20 cellular contexts compared by ENCODE assay signal in genomic region chr13:109729031-109729870, GRCh38. TPM values are rescaled to one million over a fixed set of nuclear protein-coding genes. Genes with fewer than 3 reads are reported as not detected.
DNase-seq lines count a peak whose midpoint lies in the region; ATAC-seq, FAIRE-seq and TF ChIP-seq lines count a peak whose summit lies in the region.
"Had no signal": no experiment of that assay in that cellular context is flagged by ENCODE, and none has a peak within 500 bp of the region (broad histone marks: within the 10 kb centered on the region; RNA-seq: fewer than 3 reads in every experiment).

No MANE protein-coding gene starts in this region.

- H4K8ac ChIP-seq in H9 (replicated peaks; ENCODE audit: insufficient read length, low read depth, low read length) = no peak overlapping the region

- intact Hi-C loops in aorta (cut with DNase I) = no loop called here

- no peak overlapping the region for H2BK120ac ChIP-seq in H9 (ENCODE audit: low read depth, low read length, poor library complexity, severe bottlenecking)

- in situ Hi-C loops in G401 (cut with HindIII; ENCODE audit: low sequenced_read_pairs) = no loop called here

- no peak overlapping the region for H2BK5ac ChIP-seq in H9 (ENCODE audit: insufficient read length, low read length)

- peak overlapping the region; percentile 27 for H3K18ac ChIP-seq in H9 (ENCODE audit: insufficient read length, low read depth, low read length)

- no peak overlapping the region for H3K23ac ChIP-seq in H9 (ENCODE audit: insufficient read length, low read depth, low read length)

- H3K9ac ChIP-seq in H9 (ENCODE audit: extremely low read depth, insufficient read length, low read length) = no peak overlapping the region
- H3K9ac ChIP-seq in astrocyte (ENCODE audit: low read length) = peak overlapping the region; percentile 35

- no peak overlapping the region for H3K4ac ChIP-seq in H9 (ENCODE audit: low read depth, low read length)

- H3K36me3 Mint-ChIP-seq in H9 (ENCODE audit: insufficient read depth in 1 of 3, low read depth in 3 of 3) (no peaks in the 10 kb centered on the region; a peak in 1 of 7 replicates), astrocyte (ENCODE audit: low read depth, unreplicated experiment) (no peaks in the 10 kb centered on the region)
- H3K36me3 Mint-ChIP-seq: CD14-positive monocyte had no signal

- peak overlapping the region; percentile 81 for H2AFZ ChIP-seq in H9 (ENCODE audit: low read length)
- H2AFZ ChIP-seq in astrocyte (ENCODE audit: low read depth, low read length) = peak overlapping the region; percentile 62

- H3K14ac ChIP-seq in H9 (ENCODE audit: insufficient read depth, low read length) = no peak overlapping the region; the same call in 1 of the 2 replicates

- peaks cover 27 to 37% of the 10 kb centered on the region in 2 experiments for H3K4me1 Mint-ChIP-seq in H9
- H3K4me1 Mint-ChIP-seq in astrocyte (ENCODE audit: low read depth, unreplicated experiment) = peaks cover 10% of the 10 kb centered on the region
- H3K4me1 Mint-ChIP-seq in stimulated activated naive CD8-positive, alpha-beta T cell treated with anti-CD3 and anti-CD28 coated beads, Interleukin-15, amount 100 ng/mL, for 72 hours = peaks cover 7% of the 10 kb centered on the region

- no peak overlapping the region; a peak in 1 of 5 replicates for H3K4me3 Mint-ChIP-seq in H9
- H3K4me3 Mint-ChIP-seq in astrocyte (ENCODE audit: unreplicated experiment) = peak overlapping the region; percentile 6
- no peak overlapping the region for H3K4me3 Mint-ChIP-seq in stimulated activated naive CD8-positive, alpha-beta T cell treated with anti-CD3 and anti-CD28 coated beads, Interleukin-15, amount 100 ng/mL, for 72 hours

- H3K27me3 Mint-ChIP-seq in H9 (ENCODE audit: low read depth) (peaks cover 6% of the 10 kb centered on the region), astrocyte (ENCODE audit: low read depth, unreplicated experiment) (no peaks in the 10 kb centered on the region)
- peaks cover 27% of the 10 kb centered on the region for H3K27me3 Mint-ChIP-seq in stimulated activated naive CD8-positive, alpha-beta T cell treated with anti-CD3 and anti-CD28 coated beads, Interleukin-15, amount 100 ng/mL, for 72 hours

- no peak overlapping the region for H2BK15ac ChIP-seq in H9 (ENCODE audit: low read depth, low read length)

- DNase-seq in H9 = no peak
- peak; percentile 38 for DNase-seq in astrocyte (ENCODE audit: low read depth)
- peak; percentile 38 for DNase-seq in iris pigment epithelial cell (ENCODE audit: low read depth)
- DNase-seq in renal cortical epithelial cell (ENCODE audit: low read depth) = peak; percentile 88
- DNase-seq in stimulated activated naive CD8-positive, alpha-beta T cell treated with anti-CD3 and anti-CD28 coated beads, Interleukin-15, amount 100 ng/mL, for 72 hours = no peak
- DNase-seq in NCI-H524 treated with DMSO at 0.1 percent for 48 hours (lab: John Stamatoyannopoulos, UW) = no peak
- DNase-seq in G401 (ENCODE audit: low spot score) = no peak
- no peak for DNase-seq in aorta
- DNase-seq: activated CD4-positive, alpha-beta T cell treated with anti-CD3 and anti-CD28 coated beads for 48 hours; activated T-cell treated with anti-CD3 and anti-CD28 coated beads, Interleukin-2, amount 50 U/mL, for 1 hour; effector CD8-positive, alpha-beta T cell; gastrocnemius medialis; NCI-H1092; NCI-H2227 treated with DMSO at 0.1 percent for 48 hours; PC-3; stimulated activated naive CD4-positive, alpha-beta T cell had no signal

- TF ChIP-seq CTCF in H9 (conservative IDR thresholded peaks at IDR 0.05) (no peak), astrocyte (IDR thresholded peaks at IDR 0.05; ENCODE audit: insufficient read depth, low read depth, low read length) (no peak)

- H3K4me3 ChIP-seq in astrocyte (ENCODE audit: insufficient read depth, low read depth, low read length) (peak overlapping the region; percentile 36), aorta (ENCODE audit: low read length in 2 of 2) (no peak overlapping the region)
- H3K4me3 ChIP-seq: adrenal gland, gastrocnemius medialis had no signal

- H3K36me3 ChIP-seq in astrocyte (ENCODE audit: insufficient read depth, low read length) = no peaks in the 10 kb centered on the region
- no peaks in the 10 kb centered on the region for H3K36me3 ChIP-seq in aorta (ENCODE audit: control insufficient read depth in 1 of 2, insufficient read depth in 2 of 2, low read length in 1 of 2)
- H3K36me3 ChIP-seq: adrenal gland, gastrocnemius medialis had no signal

- no peak for FAIRE-seq in astrocyte (lab: Jason Lieb, UNC)
- FAIRE-seq: HepG2 had no signal

- H3K79me2 ChIP-seq in H9 (ENCODE audit: insufficient read depth, low read length) (no peaks in the 10 kb centered on the region), astrocyte (ENCODE audit: insufficient read depth, low read length) (no peaks in the 10 kb centered on the region)

- no peak overlapping the region for H3T11ph ChIP-seq in H9 (ENCODE audit: low read length)

- peak overlapping the region; percentile 59 to 81 (median 70); a peak in 6 of 7 replicates for H3K27ac Mint-ChIP-seq in H9
- no peak overlapping the region for H3K27ac Mint-ChIP-seq in astrocyte (ENCODE audit: unreplicated experiment)
- H3K27ac Mint-ChIP-seq in stimulated activated naive CD8-positive, alpha-beta T cell treated with anti-CD3 and anti-CD28 coated beads, Interleukin-15, amount 100 ng/mL, for 72 hours = peak overlapping the region in 1 of 2 donors; percentile 39

- no peak overlapping the region for H2BK20ac ChIP-seq in H9 (ENCODE audit: low read depth, low read length, poor library complexity, severe bottlenecking)

- H4K5ac ChIP-seq in H9 (ENCODE audit: insufficient read length, low read depth, low read length) = no peak overlapping the region

- no CpG with 5 or more reads among the region's 14 CpGs for WGBS in H9 (ENCODE audit: extremely low coverage, insufficient read length, low lambda C conversion rate)
- WGBS in aorta, 2 donors = 79 to 81% methylated on average over 14 of the region's 14 CpGs

- no peaks in the 10 kb centered on the region for H3K23me2 ChIP-seq in H9 (ENCODE audit: insufficient read length, low read depth, low read length, poor library complexity, severe bottlenecking)

- H2AK5ac ChIP-seq in H9 (ENCODE audit: insufficient read length, low read length) = no peak overlapping the region

- no peak overlapping the region for H3K4me2 ChIP-seq in H9 (ENCODE audit: insufficient read depth, insufficient read length, low read length)
- peak overlapping the region; percentile 78 for H3K4me2 ChIP-seq in astrocyte (ENCODE audit: low read length)

- no peaks in the 10 kb centered on the region for H3K79me1 ChIP-seq in H9 (ENCODE audit: insufficient read depth, low read depth, low read length, poor library complexity, severe bottlenecking)

- no peak overlapping the region for H3K56ac ChIP-seq in H9 (ENCODE audit: insufficient read length, low read depth, low read length)

- H4K20me1 ChIP-seq in H9 (ENCODE audit: control insufficient read depth, insufficient read depth, insufficient read length) (no peaks in the 10 kb centered on the region), astrocyte (ENCODE audit: insufficient read depth, low read length) (no peaks in the 10 kb centered on the region)

- peaks cover 0 to 5% of the 10 kb centered on the region in 2 experiments; a peak in 2 of 5 replicates for H3K9me3 Mint-ChIP-seq in H9
- peaks cover 28% of the 10 kb centered on the region for H3K9me3 Mint-ChIP-seq in astrocyte (ENCODE audit: unreplicated experiment)
- peaks cover 0 to 7% of the 10 kb centered on the region in 2 donors for H3K9me3 Mint-ChIP-seq in stimulated activated naive CD8-positive, alpha-beta T cell treated with anti-CD3 and anti-CD28 coated beads, Interleukin-15, amount 100 ng/mL, for 72 hours

- no peak overlapping the region for H2BK12ac ChIP-seq in H9 (ENCODE audit: insufficient read length, low read depth, low read length)

- no peak overlapping the region for H3K27ac ChIP-seq in H9 (ENCODE audit: insufficient read length, low read depth, low read length)
- no peak overlapping the region for H3K27ac ChIP-seq in astrocyte (ENCODE audit: low read depth, low read length)
- H3K27ac ChIP-seq in aorta (ENCODE audit: low read depth in 1 of 2, low read length in 2 of 2) = no peak overlapping the region
- H3K27ac ChIP-seq: adrenal gland, gastrocnemius medialis had no signal

- H3K27me3 ChIP-seq in H9 (ENCODE audit: insufficient read depth, low read length) = no peaks in the 10 kb centered on the region
- no peaks in the 10 kb centered on the region for H3K27me3 ChIP-seq in astrocyte (ENCODE audit: insufficient read depth, low read length)
- H3K27me3 ChIP-seq in aorta (ENCODE audit: control insufficient read depth in 1 of 2, insufficient read depth in 2 of 2, low read length in 1 of 2) = no peaks in the 10 kb centered on the region
- H3K27me3 ChIP-seq: adrenal gland had no signal

- H3K9me3 ChIP-seq in H9 (ENCODE audit: control insufficient read depth, low read depth, low read length) (no peaks in the 10 kb centered on the region), astrocyte (ENCODE audit: insufficient read depth, low read depth, low read length) (peaks cover 4% of the 10 kb centered on the region), aorta (ENCODE audit: control insufficient read depth, low read length) (no peaks in the 10 kb centered on the region)
- H3K9me3 ChIP-seq: adrenal gland, gastrocnemius medialis had no signal

- H4K91ac ChIP-seq in H9 (ENCODE audit: insufficient read length, low read depth, low read length) = no peak overlapping the region

- H3K4me1 ChIP-seq in H9 (ENCODE audit: insufficient read depth, low read length) (peaks cover 7% of the 10 kb centered on the region; the same call in 1 of the 2 replicates), astrocyte (ENCODE audit: insufficient read depth, low read length) (peaks cover 9% of the 10 kb centered on the region), aorta (ENCODE audit: control insufficient read depth in 1 of 2, insufficient read depth in 2 of 2, low read length in 2 of 2) (no peaks in the 10 kb centered on the region)
- H3K4me1 ChIP-seq: gastrocnemius medialis had no signal

- ATAC-seq in stimulated activated naive CD8-positive, alpha-beta T cell treated with anti-CD3 and anti-CD28 coated beads, Interleukin-15, amount 100 ng/mL, for 72 hours = no peak
- no peak for ATAC-seq in aorta (ENCODE audit: low FRiP score)
- ATAC-seq: gastrocnemius medialis, HepG2, PC-3, sciatic nerve had no signal

RNA-seq across cellular contexts. Expression of gene IRS2, which starts 57.1 kb away (rescaled TPM):
- 10.0 and 10.1 TPM in 2 replicates for total RNA-seq in H9 (2021)
- 14.4 and 20.1 TPM in 2 replicates for total RNA-seq in astrocyte
- 6.8 and 22.3 TPM in 2 replicates for total RNA-seq in renal cortical epithelial cell
- 0.14 TPM in 1 of 2 replicates, not detected in the other for total RNA-seq in G401 (2014; rRNA removed; shearing (Covaris generic))
- 10 to 100 TPM; 15.8 to 31.2 TPM for total RNA-seq in aorta
- polyA plus RNA-seq in aorta = 1 to 10 TPM; 2.5 to 8.1 TPM

Comparison
In these comparisons a context has a peak if more than half of its experiments do, and no peak if none do; other contexts are left out.
1. DNase-seq: peak in astrocyte (single experiment), iris pigment epithelial cell (single experiment) and renal cortical epithelial cell (single experiment); none in H9 (single experiment), stimulated activated naive CD8-positive, alpha-beta T cell treated with anti-CD3 and anti-CD28 coated beads, Interleukin-15, amount 100 ng/mL, for 72 hours (0 of 2), NCI-H524 treated with DMSO at 0.1 percent for 48 hours (single experiment), G401 (single experiment) and aorta (0 of 2).